In the genomic region with DNA sequence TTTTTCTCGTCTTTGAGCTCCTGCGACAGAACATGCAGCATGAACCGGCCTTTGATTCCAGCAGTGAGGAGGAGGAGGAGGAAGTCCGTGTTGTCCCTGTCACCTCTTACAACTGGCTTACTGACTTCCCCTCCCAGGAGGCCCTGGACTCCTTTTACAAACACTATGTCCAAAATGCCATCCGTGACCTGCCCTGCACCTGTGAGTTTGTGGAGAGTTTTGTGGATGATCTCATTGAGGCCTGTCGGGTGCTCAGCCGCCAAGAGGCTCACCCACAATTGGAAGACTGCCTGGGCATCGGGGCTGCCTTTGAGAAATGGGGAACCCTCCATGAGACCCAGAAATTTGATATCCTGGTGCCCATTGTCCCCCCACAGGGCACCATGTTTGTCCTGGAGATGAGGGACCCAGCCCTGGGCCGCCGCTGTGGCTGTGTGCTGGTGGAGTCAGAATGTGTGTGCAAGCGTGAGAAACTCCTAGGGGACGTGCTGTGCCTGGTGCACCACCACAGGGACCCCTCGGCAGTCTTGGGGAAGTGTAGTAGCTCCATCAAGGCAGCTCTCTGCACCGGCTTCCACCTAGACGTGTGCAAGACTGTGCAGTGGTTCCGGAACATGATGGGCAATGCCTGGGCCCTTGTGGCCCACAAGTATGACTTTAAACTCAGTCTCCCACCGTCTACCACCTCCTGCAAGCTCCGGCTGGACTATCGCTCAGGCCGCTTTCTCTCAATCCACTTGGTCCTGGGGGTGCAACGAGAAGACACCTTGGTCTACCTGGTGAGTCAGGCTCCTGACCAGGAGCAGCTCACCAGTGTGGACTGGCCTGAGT, we compare ENCODE assay signal across 1 cellular context.
TF ChIP-seq lines count a peak whose summit lies in the region.

No MANE protein-coding gene starts in this region.

TF ChIP-seq in GM23338, 12 proteins besides CTCF, POLR2A, EP300 and RAD21:
- TF ChIP-seq EZH2phosphoT487 (IDR thresholded peaks at IDR 0.05; ENCODE audit: unreplicated experiment) (no peak), CREB1 (CRISPR knock-in tag; IDR thresholded peaks at IDR 0.05; ENCODE audit: low read depth) (no peak), JUNB (IDR thresholded peaks at IDR 0.05; ENCODE audit: unreplicated experiment) (no peak), NANOG (IDR thresholded peaks at IDR 0.05; ENCODE audit: borderline replicate concordance) (no peak), ZNF114 (CRISPR knock-in tag; IDR thresholded peaks at IDR 0.05) (no peak), EZH2 (IDR thresholded peaks at IDR 0.05; ENCODE audit: low read depth, unreplicated experiment) (no peak), ZNF331 (CRISPR knock-in tag; IDR thresholded peaks at IDR 0.05; ENCODE audit: low read depth) (no peak), POLR2AphosphoS5 (IDR thresholded peaks at IDR 0.05; ENCODE audit: low read depth) (no peak), STAT1 (IDR thresholded peaks at IDR 0.05; ENCODE audit: unreplicated experiment) (no peak)
- TF ChIP-seq, protein P1, sequence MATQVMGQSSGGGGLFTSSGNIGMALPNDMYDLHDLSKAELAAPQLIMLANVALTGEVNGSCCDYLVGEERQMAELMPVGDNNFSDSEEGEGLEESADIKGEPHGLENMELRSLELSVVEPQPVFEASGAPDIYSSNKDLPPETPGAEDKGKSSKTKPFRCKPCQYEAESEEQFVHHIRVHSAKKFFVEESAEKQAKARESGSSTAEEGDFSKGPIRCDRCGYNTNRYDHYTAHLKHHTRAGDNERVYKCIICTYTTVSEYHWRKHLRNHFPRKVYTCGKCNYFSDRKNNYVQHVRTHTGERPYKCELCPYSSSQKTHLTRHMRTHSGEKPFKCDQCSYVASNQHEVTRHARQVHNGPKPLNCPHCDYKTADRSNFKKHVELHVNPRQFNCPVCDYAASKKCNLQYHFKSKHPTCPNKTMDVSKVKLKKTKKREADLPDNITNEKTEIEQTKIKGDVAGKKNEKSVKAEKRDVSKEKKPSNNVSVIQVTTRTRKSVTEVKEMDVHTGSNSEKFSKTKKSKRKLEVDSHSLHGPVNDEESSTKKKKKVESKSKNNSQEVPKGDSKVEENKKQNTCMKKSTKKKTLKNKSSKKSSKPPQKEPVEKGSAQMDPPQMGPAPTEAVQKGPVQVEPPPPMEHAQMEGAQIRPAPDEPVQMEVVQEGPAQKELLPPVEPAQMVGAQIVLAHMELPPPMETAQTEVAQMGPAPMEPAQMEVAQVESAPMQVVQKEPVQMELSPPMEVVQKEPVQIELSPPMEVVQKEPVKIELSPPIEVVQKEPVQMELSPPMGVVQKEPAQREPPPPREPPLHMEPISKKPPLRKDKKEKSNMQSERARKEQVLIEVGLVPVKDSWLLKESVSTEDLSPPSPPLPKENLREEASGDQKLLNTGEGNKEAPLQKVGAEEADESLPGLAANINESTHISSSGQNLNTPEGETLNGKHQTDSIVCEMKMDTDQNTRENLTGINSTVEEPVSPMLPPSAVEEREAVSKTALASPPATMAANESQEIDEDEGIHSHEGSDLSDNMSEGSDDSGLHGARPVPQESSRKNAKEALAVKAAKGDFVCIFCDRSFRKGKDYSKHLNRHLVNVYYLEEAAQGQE (IDR thresholded peaks at IDR 0.05; ENCODE audit: unreplicated experiment), result no peak
- TF ChIP-seq, protein P2, sequence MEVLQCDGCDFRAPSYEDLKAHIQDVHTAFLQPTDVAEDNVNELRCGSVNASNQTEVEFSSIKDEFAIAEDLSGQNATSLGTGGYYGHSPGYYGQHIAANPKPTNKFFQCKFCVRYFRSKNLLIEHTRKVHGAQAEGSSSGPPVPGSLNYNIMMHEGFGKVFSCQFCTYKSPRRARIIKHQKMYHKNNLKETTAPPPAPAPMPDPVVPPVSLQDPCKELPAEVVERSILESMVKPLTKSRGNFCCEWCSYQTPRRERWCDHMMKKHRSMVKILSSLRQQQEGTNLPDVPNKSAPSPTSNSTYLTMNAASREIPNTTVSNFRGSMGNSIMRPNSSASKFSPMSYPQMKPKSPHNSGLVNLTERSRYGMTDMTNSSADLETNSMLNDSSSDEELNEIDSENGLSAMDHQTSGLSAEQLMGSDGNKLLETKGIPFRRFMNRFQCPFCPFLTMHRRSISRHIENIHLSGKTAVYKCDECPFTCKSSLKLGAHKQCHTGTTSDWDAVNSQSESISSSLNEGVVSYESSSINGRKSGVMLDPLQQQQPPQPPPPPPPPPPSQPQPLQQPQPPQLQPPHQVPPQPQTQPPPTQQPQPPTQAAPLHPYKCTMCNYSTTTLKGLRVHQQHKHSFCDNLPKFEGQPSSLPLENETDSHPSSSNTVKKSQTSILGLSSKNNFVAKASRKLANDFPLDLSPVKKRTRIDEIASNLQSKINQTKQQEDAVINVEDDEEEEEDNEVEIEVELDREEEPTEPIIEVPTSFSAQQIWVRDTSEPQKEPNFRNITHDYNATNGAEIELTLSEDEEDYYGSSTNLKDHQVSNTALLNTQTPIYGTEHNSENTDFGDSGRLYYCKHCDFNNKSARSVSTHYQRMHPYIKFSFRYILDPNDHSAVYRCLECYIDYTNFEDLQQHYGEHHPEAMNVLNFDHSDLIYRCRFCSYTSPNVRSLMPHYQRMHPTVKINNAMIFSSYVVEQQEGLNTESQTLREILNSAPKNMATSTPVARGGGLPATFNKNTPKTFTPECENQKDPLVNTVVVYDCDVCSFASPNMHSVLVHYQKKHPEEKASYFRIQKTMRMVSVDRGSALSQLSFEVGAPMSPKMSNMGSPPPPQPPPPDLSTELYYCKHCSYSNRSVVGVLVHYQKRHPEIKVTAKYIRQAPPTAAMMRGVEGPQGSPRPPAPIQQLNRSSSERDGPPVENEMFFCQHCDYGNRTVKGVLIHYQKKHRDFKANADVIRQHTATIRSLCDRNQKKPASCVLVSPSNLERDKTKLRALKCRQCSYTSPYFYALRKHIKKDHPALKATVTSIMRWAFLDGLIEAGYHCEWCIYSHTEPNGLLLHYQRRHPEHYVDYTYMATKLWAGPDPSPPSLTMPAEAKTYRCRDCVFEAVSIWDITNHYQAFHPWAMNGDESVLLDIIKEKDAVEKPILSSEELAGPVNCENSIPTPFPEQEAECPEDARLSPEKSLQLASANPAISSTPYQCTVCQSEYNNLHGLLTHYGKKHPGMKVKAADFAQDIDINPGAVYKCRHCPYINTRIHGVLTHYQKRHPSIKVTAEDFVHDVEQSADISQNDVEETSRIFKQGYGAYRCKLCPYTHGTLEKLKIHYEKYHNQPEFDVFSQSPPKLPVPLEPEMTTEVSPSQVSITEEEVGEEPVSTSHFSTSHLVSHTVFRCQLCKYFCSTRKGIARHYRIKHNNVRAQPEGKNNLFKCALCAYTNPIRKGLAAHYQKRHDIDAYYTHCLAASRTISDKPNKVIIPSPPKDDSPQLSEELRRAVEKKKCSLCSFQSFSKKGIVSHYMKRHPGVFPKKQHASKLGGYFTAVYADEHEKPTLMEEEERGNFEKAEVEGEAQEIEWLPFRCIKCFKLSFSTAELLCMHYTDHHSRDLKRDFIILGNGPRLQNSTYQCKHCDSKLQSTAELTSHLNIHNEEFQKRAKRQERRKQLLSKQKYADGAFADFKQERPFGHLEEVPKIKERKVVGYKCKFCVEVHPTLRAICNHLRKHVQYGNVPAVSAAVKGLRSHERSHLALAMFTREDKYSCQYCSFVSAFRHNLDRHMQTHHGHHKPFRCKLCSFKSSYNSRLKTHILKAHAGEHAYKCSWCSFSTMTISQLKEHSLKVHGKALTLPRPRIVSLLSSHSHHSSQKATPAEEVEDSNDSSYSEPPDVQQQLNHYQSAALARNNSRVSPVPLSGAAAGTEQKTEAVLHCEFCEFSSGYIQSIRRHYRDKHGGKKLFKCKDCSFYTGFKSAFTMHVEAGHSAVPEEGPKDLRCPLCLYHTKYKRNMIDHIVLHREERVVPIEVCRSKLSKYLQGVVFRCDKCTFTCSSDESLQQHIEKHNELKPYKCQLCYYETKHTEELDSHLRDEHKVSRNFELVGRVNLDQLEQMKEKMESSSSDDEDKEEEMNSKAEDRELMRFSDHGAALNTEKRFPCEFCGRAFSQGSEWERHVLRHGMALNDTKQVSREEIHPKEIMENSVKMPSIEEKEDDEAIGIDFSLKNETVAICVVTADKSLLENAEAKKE (CRISPR knock-in tag; IDR thresholded peaks at IDR 0.05), result no peak
- TF ChIP-seq, protein P3, sequence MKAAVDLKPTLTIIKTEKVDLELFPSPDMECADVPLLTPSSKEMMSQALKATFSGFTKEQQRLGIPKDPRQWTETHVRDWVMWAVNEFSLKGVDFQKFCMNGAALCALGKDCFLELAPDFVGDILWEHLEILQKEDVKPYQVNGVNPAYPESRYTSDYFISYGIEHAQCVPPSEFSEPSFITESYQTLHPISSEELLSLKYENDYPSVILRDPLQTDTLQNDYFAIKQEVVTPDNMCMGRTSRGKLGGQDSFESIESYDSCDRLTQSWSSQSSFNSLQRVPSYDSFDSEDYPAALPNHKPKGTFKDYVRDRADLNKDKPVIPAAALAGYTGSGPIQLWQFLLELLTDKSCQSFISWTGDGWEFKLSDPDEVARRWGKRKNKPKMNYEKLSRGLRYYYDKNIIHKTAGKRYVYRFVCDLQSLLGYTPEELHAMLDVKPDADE (IDR thresholded peaks at IDR 0.05), result no peak
